In genomic region chr1:162360237-162360873, GRCh38 we compare ENCODE assay signal across 20 cellular contexts. TPM values are rescaled to one million over a fixed set of nuclear protein-coding genes. Genes with fewer than 3 reads are reported as not detected.
DNase-seq lines count a peak whose midpoint lies in the region; ATAC-seq and TF ChIP-seq lines count a peak whose summit lies in the region.
"Had no signal": no experiment of that assay in that cellular context is flagged by ENCODE, and none has a peak within 500 bp of the region (broad histone marks: within the 10 kb centered on the region; RNA-seq: fewer than 3 reads in every experiment).

No MANE protein-coding gene starts in this region.

- in situ Hi-C loops in G401 (cut with HindIII; ENCODE audit: low sequenced_read_pairs), result no loop called here

- H3K27me3 Mint-ChIP-seq in endothelial cell (ENCODE audit: unreplicated experiment), result peaks cover 8% of the 10 kb centered on the region

- H3K36me3 ChIP-seq in osteoblast (ENCODE audit: insufficient read depth, low read length) (no peaks in the 10 kb centered on the region), adrenal gland (replicated peaks in 1 of 2) (no peaks in the 10 kb centered on the region)
- H3K36me3 ChIP-seq: BE2C had no signal

- H4K20me1 ChIP-seq in osteoblast (ENCODE audit: insufficient read depth, low read length), result no peaks in the 10 kb centered on the region

- H3K4me3 ChIP-seq in osteoblast (ENCODE audit: insufficient read depth, low read length) (no peak overlapping the region), adrenal gland (no peak overlapping the region)
- H3K4me3 ChIP-seq: GM23248 had no signal

- H3K4me3 Mint-ChIP-seq in endothelial cell (ENCODE audit: unreplicated experiment), result no peak overlapping the region
- H3K4me3 Mint-ChIP-seq: CD4-positive, CD25-positive, alpha-beta regulatory T cell; CD8-positive, alpha-beta memory T cell had no signal

- no peak overlapping the region for H3K4me2 ChIP-seq in osteoblast (ENCODE audit: insufficient read depth, low read length)

- DNase-seq in G401 (ENCODE audit: low spot score), result peak; percentile 23
- DNase-seq in cerebellar cortex (ENCODE audit: low spot score), result peak; percentile 10
- no peak for DNase-seq in left lobe of liver (ENCODE audit: low spot score)
- DNase-seq in osteoblast (ENCODE audit: insufficient read length, low spot score, missing footprints), result peak; percentile 19
- no peak for DNase-seq in foreskin keratinocyte
- no peak for DNase-seq in endothelial cell (ENCODE audit: low spot score)
- DNase-seq in adrenal gland, result no peak
- DNase-seq: BE2C; C1 segment of cervical spinal cord; CD4-positive, CD25-positive, alpha-beta regulatory T cell; CD8-positive, alpha-beta memory T cell; COR-L47; DMS 273 treated with DMSO at 0.1 percent for 48 hours; DMS53; DND-41; EL; GM23248; HCEC 1CT had no signal

- WGBS in adrenal gland, 4 donors, result 93 to 98% (median 95%) methylated on average over 9 to 10 of the region's 10 CpGs

- H3K27ac ChIP-seq in osteoblast (ENCODE audit: low read depth, low read length) (no peak overlapping the region), foreskin keratinocyte (no peak overlapping the region), adrenal gland (no peak overlapping the region)
- H3K27ac ChIP-seq: GM23248 had no signal

- H3K9me3 Mint-ChIP-seq in endothelial cell (ENCODE audit: unreplicated experiment), result no peaks in the 10 kb centered on the region
- H3K9me3 Mint-ChIP-seq: CD4-positive, CD25-positive, alpha-beta regulatory T cell; CD8-positive, alpha-beta memory T cell had no signal

- TF ChIP-seq POLR2A in adrenal gland (IDR thresholded peaks at IDR 0.05), result no peak

- TF ChIP-seq CTCF in osteoblast (IDR thresholded peaks at IDR 0.05; ENCODE audit: extremely low read depth, low read depth, low read length) (no peak), foreskin keratinocyte (conservative IDR thresholded peaks at IDR 0.05) (no peak), endothelial cell (IDR thresholded peaks at IDR 0.05; ENCODE audit: unreplicated experiment) (no peak), adrenal gland (IDR thresholded peaks at IDR 0.05) (no peak)

- H3K79me2 ChIP-seq in osteoblast (ENCODE audit: insufficient read depth, low read length), result no peaks in the 10 kb centered on the region

- ATAC-seq in left lobe of liver (peak; percentile 58), foreskin keratinocyte (no peak)

- H2AFZ ChIP-seq in osteoblast (ENCODE audit: low read length), result no peak overlapping the region
- H2AFZ ChIP-seq: GM23248 had no signal

- no peaks in the 10 kb centered on the region for H3K4me1 ChIP-seq in osteoblast (ENCODE audit: insufficient read depth, low read length)
- no peaks in the 10 kb centered on the region for H3K4me1 ChIP-seq in foreskin keratinocyte
- no peaks in the 10 kb centered on the region for H3K4me1 ChIP-seq in adrenal gland (replicated peaks in 1 of 2)
- H3K4me1 ChIP-seq: BE2C had no signal

- H3K27me3 ChIP-seq in osteoblast (ENCODE audit: insufficient read depth, low read length), result peaks cover 7% of the 10 kb centered on the region
- H3K27me3 ChIP-seq in foreskin keratinocyte, result no peaks in the 10 kb centered on the region
- no peaks in the 10 kb centered on the region for H3K27me3 ChIP-seq in adrenal gland
- H3K27me3 ChIP-seq: BE2C had no signal

- H3K9me3 ChIP-seq in osteoblast (ENCODE audit: low read depth, low read length) (no peaks in the 10 kb centered on the region), adrenal gland (replicated peaks in 1 of 3) (no peaks in the 10 kb centered on the region)

- peaks cover 35% of the 10 kb centered on the region for H3K4me1 Mint-ChIP-seq in endothelial cell (ENCODE audit: unreplicated experiment)
- H3K4me1 Mint-ChIP-seq: CD4-positive, CD25-positive, alpha-beta regulatory T cell; CD8-positive, alpha-beta memory T cell had no signal

- intact Hi-C loops in adrenal gland (cut with DNase I), result no loop called here

- H3K27ac Mint-ChIP-seq in endothelial cell (ENCODE audit: unreplicated experiment), result no peak overlapping the region
- H3K27ac Mint-ChIP-seq: CD8-positive, alpha-beta memory T cell had no signal

- peaks cover 33% of the 10 kb centered on the region for H3K36me3 Mint-ChIP-seq in endothelial cell (ENCODE audit: low read depth, unreplicated experiment)
- H3K36me3 Mint-ChIP-seq: CD4-positive, CD25-positive, alpha-beta regulatory T cell; CD8-positive, alpha-beta memory T cell had no signal

RNA-seq across cellular contexts. Expression of gene SPATA46, which starts 16.3 kb away (rescaled TPM):
- not detected in 2 replicates for total RNA-seq in G401 (2014; rRNA removed; shearing (Covaris generic))
- total RNA-seq in left lobe of liver (not detected), osteoblast (not detected in 2 replicates), foreskin keratinocyte (not detected in 2 replicates), endothelial cell (ENCODE audit: unreplicated experiment) (not detected), adrenal gland (not detected)
- polyA plus RNA-seq in foreskin keratinocyte (not detected in 2 replicates), adrenal gland (not detected)
- total RNA-seq: A172; CD4-positive, CD25-positive, alpha-beta regulatory T cell; CD8-positive, alpha-beta memory T cell; GM23248; HT-29 had no signal
- polyA plus RNA-seq: CD4-positive, CD25-positive, alpha-beta regulatory T cell; CD8-positive, alpha-beta memory T cell; GM23248 had no signal

RNA-seq across cellular contexts. Expression of gene C1orf226, which starts 21.2 kb away (rescaled TPM):
- total RNA-seq in G401 (2014; rRNA removed; shearing (Covaris generic)), result 2.4 TPM in 1 of 2 replicates, not detected in the other
- total RNA-seq in left lobe of liver (50.4 TPM), osteoblast (under 0.01 and 0.29 TPM in 2 replicates), foreskin keratinocyte (0.71 TPM in 2 replicates), endothelial cell (ENCODE audit: unreplicated experiment) (28.2 TPM), adrenal gland (10 to 100 TPM in 3 of 8 donors, 1 to 10 TPM in 4, under 1 TPM in 1; 0.95 to 18.6 (median 6.8) TPM)
- polyA plus RNA-seq in foreskin keratinocyte (0.42 and 0.49 TPM in 2 replicates), adrenal gland (10 to 100 TPM in 2 of 3 donors, 1 to 10 TPM in 1; 3.4 to 48.0 (median 11.0) TPM)
- polyA plus RNA-seq: CD8-positive, alpha-beta memory T cell had no signal

RNA-seq across cellular contexts. Expression of gene SH2D1B, which starts 51.6 kb away (rescaled TPM):
- not detected in 2 replicates for total RNA-seq in G401 (2014; rRNA removed; shearing (Covaris generic))
- total RNA-seq in left lobe of liver (0.10 TPM), osteoblast (not detected in 2 replicates), foreskin keratinocyte (not detected in 2 replicates), endothelial cell (ENCODE audit: unreplicated experiment) (not detected), adrenal gland (under 1 TPM in 1 of 8 donors, not detected in 7; 0.13 TPM)
- polyA plus RNA-seq in foreskin keratinocyte (not detected in 2 replicates), adrenal gland (under 1 TPM in 1 of 3 donors, not detected in 2; 0.08 TPM)
- total RNA-seq: CD4-positive, CD25-positive, alpha-beta regulatory T cell; CD8-positive, alpha-beta memory T cell; GM23248; HT-29 had no signal
- polyA plus RNA-seq: GM23248 had no signal

Comparison
In these comparisons a context has a peak if more than half of its experiments do, and no peak if none do; other contexts are left out.
1. DNase-seq: peak in G401 (single experiment), cerebellar cortex (single experiment) and osteoblast (single experiment); none in left lobe of liver (single experiment), foreskin keratinocyte (0 of 2), endothelial cell (single experiment) and adrenal gland (0 of 7).